Comparison of ENCODE assay signal across 1 cellular context in the genomic region with DNA sequence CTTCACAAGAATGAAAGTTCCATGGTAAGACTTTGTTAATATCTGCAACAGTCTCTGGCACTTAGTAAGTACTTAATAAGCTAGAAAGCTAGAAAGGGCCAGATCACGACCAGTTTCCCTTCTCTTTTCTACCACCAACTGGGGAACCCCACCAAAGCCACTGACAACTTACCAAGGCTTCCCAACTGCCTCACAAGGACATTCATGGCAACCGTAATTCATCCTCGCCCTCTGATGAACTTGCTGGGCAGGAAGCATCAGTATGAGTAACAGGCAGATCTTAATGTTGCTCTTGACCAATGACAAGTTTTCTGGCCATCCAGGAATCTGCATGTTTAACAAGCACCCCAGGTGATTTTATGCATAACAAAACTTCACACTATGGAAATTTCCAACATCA.
TF ChIP-seq lines count a peak whose summit lies in the region.

No MANE protein-coding gene starts in this region.

TF ChIP-seq in GM12878, 131 proteins besides CTCF, POLR2A, EP300 and RAD21 (continued from another document):
- TF ChIP-seq, protein P1, sequence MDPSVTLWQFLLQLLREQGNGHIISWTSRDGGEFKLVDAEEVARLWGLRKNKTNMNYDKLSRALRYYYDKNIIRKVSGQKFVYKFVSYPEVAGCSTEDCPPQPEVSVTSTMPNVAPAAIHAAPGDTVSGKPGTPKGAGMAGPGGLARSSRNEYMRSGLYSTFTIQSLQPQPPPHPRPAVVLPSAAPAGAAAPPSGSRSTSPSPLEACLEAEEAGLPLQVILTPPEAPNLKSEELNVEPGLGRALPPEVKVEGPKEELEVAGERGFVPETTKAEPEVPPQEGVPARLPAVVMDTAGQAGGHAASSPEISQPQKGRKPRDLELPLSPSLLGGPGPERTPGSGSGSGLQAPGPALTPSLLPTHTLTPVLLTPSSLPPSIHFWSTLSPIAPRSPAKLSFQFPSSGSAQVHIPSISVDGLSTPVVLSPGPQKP (IDR thresholded peaks at IDR 0.05; ENCODE audit: low read depth, low read length), result no peak
- TF ChIP-seq SRF (IDR thresholded peaks at IDR 0.05; ENCODE audit: low read depth in 2 of 2, low read length in 2 of 2), result peak in 1 of 2 experiments; percentile 54; a peak in 1 of 4 replicates
- TF ChIP-seq PML (IDR thresholded peaks at IDR 0.05; ENCODE audit: low read length), result no peak
- TF ChIP-seq PAX5 (IDR thresholded peaks at IDR 0.05; ENCODE audit: borderline replicate concordance, low read depth, low read length), result peak; percentile 34; the same call in 1 of the 2 replicates
- no peak for TF ChIP-seq CEBPB (IDR thresholded peaks at IDR 0.05; ENCODE audit: borderline replicate concordance in 1 of 2, low read depth in 2 of 2, low read length in 2 of 2)
- no peak for TF ChIP-seq BHLHE40 (IDR thresholded peaks at IDR 0.05; ENCODE audit: borderline replicate concordance in 1 of 2, low read depth in 2 of 2, low read length in 1 of 2)
- peak; percentile 58 for TF ChIP-seq RUNX3 (IDR thresholded peaks at IDR 0.05; ENCODE audit: low read length)
- TF ChIP-seq NRF1 (conservative IDR thresholded peaks at IDR 0.05; ENCODE audit: low read depth, low read length), result no peak
- no peak for TF ChIP-seq SIX5 (IDR thresholded peaks at IDR 0.05; ENCODE audit: low read depth, low read length, severe bottlenecking)
- TF ChIP-seq, protein P2, sequence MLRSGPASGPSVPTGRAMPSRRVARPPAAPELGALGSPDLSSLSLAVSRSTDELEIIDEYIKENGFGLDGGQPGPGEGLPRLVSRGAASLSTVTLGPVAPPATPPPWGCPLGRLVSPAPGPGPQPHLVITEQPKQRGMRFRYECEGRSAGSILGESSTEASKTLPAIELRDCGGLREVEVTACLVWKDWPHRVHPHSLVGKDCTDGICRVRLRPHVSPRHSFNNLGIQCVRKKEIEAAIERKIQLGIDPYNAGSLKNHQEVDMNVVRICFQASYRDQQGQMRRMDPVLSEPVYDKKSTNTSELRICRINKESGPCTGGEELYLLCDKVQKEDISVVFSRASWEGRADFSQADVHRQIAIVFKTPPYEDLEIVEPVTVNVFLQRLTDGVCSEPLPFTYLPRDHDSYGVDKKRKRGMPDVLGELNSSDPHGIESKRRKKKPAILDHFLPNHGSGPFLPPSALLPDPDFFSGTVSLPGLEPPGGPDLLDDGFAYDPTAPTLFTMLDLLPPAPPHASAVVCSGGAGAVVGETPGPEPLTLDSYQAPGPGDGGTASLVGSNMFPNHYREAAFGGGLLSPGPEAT (IDR thresholded peaks at IDR 0.05; ENCODE audit: low read depth), result peak; percentile 43; the same call in 1 of the 2 replicates
- TF ChIP-seq, protein P3, sequence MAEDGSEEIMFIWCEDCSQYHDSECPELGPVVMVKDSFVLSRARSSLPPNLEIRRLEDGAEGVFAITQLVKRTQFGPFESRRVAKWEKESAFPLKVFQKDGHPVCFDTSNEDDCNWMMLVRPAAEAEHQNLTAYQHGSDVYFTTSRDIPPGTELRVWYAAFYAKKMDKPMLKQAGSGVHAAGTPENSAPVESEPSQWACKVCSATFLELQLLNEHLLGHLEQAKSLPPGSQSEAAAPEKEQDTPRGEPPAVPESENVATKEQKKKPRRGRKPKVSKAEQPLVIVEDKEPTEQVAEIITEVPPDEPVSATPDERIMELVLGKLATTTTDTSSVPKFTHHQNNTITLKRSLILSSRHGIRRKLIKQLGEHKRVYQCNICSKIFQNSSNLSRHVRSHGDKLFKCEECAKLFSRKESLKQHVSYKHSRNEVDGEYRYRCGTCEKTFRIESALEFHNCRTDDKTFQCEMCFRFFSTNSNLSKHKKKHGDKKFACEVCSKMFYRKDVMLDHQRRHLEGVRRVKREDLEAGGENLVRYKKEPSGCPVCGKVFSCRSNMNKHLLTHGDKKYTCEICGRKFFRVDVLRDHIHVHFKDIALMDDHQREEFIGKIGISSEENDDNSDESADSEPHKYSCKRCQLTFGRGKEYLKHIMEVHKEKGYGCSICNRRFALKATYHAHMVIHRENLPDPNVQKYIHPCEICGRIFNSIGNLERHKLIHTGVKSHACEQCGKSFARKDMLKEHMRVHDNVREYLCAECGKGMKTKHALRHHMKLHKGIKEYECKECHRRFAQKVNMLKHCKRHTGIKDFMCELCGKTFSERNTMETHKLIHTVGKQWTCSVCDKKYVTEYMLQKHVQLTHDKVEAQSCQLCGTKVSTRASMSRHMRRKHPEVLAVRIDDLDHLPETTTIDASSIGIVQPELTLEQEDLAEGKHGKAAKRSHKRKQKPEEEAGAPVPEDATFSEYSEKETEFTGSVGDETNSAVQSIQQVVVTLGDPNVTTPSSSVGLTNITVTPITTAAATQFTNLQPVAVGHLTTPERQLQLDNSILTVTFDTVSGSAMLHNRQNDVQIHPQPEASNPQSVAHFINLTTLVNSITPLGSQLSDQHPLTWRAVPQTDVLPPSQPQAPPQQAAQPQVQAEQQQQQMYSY (CRISPR knock-in tag; IDR thresholded peaks at IDR 0.05), result no peak
- TF ChIP-seq, protein P4, sequence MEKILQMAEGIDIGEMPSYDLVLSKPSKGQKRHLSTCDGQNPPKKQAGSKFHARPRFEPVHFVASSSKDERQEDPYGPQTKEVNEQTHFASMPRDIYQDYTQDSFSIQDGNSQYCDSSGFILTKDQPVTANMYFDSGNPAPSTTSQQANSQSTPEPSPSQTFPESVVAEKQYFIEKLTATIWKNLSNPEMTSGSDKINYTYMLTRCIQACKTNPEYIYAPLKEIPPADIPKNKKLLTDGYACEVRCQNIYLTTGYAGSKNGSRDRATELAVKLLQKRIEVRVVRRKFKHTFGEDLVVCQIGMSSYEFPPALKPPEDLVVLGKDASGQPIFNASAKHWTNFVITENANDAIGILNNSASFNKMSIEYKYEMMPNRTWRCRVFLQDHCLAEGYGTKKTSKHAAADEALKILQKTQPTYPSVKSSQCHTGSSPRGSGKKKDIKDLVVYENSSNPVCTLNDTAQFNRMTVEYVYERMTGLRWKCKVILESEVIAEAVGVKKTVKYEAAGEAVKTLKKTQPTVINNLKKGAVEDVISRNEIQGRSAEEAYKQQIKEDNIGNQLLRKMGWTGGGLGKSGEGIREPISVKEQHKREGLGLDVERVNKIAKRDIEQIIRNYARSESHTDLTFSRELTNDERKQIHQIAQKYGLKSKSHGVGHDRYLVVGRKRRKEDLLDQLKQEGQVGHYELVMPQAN (conservative IDR thresholded peaks at IDR 0.05), result no peak
- TF ChIP-seq, protein P5, sequence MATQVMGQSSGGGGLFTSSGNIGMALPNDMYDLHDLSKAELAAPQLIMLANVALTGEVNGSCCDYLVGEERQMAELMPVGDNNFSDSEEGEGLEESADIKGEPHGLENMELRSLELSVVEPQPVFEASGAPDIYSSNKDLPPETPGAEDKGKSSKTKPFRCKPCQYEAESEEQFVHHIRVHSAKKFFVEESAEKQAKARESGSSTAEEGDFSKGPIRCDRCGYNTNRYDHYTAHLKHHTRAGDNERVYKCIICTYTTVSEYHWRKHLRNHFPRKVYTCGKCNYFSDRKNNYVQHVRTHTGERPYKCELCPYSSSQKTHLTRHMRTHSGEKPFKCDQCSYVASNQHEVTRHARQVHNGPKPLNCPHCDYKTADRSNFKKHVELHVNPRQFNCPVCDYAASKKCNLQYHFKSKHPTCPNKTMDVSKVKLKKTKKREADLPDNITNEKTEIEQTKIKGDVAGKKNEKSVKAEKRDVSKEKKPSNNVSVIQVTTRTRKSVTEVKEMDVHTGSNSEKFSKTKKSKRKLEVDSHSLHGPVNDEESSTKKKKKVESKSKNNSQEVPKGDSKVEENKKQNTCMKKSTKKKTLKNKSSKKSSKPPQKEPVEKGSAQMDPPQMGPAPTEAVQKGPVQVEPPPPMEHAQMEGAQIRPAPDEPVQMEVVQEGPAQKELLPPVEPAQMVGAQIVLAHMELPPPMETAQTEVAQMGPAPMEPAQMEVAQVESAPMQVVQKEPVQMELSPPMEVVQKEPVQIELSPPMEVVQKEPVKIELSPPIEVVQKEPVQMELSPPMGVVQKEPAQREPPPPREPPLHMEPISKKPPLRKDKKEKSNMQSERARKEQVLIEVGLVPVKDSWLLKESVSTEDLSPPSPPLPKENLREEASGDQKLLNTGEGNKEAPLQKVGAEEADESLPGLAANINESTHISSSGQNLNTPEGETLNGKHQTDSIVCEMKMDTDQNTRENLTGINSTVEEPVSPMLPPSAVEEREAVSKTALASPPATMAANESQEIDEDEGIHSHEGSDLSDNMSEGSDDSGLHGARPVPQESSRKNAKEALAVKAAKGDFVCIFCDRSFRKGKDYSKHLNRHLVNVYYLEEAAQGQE (IDR thresholded peaks at IDR 0.05; ENCODE audit: low read depth, low read length), result no peak
- TF ChIP-seq, protein P6, sequence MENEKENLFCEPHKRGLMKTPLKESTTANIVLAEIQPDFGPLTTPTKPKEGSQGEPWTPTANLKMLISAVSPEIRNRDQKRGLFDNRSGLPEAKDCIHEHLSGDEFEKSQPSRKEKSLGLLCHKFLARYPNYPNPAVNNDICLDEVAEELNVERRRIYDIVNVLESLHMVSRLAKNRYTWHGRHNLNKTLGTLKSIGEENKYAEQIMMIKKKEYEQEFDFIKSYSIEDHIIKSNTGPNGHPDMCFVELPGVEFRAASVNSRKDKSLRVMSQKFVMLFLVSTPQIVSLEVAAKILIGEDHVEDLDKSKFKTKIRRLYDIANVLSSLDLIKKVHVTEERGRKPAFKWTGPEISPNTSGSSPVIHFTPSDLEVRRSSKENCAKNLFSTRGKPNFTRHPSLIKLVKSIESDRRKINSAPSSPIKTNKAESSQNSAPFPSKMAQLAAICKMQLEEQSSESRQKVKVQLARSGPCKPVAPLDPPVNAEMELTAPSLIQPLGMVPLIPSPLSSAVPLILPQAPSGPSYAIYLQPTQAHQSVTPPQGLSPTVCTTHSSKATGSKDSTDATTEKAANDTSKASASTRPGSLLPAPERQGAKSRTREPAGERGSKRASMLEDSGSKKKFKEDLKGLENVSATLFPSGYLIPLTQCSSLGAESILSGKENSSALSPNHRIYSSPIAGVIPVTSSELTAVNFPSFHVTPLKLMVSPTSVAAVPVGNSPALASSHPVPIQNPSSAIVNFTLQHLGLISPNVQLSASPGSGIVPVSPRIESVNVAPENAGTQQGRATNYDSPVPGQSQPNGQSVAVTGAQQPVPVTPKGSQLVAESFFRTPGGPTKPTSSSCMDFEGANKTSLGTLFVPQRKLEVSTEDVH (IDR thresholded peaks at IDR 0.05; ENCODE audit: low read depth, partially characterized antibody), result no peak
- TF ChIP-seq BCL11A (IDR thresholded peaks at IDR 0.05; ENCODE audit: low read depth, low read length), result no peak
- TF ChIP-seq NR2C1 (IDR thresholded peaks at IDR 0.05), result no peak
- peak; percentile 45 to 50; a peak in 2 of 4 replicates for TF ChIP-seq IKZF2 (IDR thresholded peaks at IDR 0.05)
- no peak for TF ChIP-seq SUZ12 (IDR thresholded peaks at IDR 0.05; ENCODE audit: unreplicated experiment)
- TF ChIP-seq HDAC2 (IDR thresholded peaks at IDR 0.05), result no peak
- TF ChIP-seq POU2F2 (IDR thresholded peaks at IDR 0.05; ENCODE audit: borderline replicate concordance, low read depth, low read length), result 0 out of 3 replicates have a peak, but pooled peaks have one; percentile 29
- TF ChIP-seq KAT2A (conservative IDR thresholded peaks at IDR 0.05; ENCODE audit: control insufficient read depth, low read depth, low read length), result no peak
- 0 out of 2 replicates have a peak, but pooled peaks have one; percentile 29 for TF ChIP-seq IKZF1 (conservative IDR thresholded peaks at IDR 0.05)
- TF ChIP-seq, protein P7, sequence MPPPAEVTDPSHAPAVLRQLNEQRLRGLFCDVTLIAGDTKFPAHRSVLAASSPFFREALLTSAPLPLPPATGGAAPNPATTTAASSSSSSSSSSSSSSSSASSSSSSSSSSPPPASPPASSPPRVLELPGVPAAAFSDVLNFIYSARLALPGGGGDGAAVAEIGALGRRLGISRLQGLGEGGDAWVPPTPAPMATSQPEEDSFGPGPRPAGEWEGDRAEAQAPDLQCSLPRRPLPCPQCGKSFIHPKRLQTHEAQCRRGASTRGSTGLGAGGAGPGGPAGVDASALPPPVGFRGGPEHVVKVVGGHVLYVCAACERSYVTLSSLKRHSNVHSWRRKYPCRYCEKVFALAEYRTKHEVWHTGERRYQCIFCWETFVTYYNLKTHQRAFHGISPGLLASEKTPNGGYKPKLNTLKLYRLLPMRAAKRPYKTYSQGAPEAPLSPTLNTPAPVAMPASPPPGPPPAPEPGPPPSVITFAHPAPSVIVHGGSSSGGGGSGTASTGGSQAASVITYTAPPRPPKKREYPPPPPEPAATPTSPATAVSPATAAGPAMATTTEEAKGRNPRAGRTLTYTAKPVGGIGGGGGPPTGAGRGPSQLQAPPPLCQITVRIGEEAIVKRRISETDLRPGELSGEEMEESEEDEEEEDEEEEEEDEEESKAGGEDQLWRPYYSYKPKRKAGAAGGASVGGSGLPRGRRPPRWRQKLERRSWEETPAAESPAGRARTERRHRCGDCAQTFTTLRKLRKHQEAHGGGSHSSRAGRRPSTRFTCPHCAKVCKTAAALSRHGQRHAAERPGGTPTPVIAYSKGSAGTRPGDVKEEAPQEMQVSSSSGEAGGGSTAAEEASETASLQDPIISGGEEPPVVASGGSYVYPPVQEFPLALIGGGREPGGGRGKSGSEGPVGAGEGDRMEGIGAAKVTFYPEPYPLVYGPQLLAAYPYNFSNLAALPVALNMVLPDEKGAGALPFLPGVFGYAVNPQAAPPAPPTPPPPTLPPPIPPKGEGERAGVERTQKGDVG (CRISPR knock-in tag; IDR thresholded peaks at IDR 0.05), result no peak
- TF ChIP-seq EED (IDR thresholded peaks at IDR 0.05; ENCODE audit: low read depth), result peak; percentile 50; the same call in 1 of the 2 replicates
- no peak for TF ChIP-seq BMI1 (IDR thresholded peaks at IDR 0.05; ENCODE audit: borderline replicate concordance)
- TF ChIP-seq CHD4 (IDR thresholded peaks at IDR 0.05), result no peak
- peak; percentile 53; the same call in 1 of the 2 replicates for TF ChIP-seq SPI1 (IDR thresholded peaks at IDR 0.05; ENCODE audit: borderline replicate concordance, insufficient read depth, low read depth, low read length)
- no peak for TF ChIP-seq CHD1 (IDR thresholded peaks at IDR 0.05; ENCODE audit: low read depth, low read length)
- TF ChIP-seq RCOR1 (conservative IDR thresholded peaks at IDR 0.05; ENCODE audit: low read depth, low read length), result no peak
- no peak for TF ChIP-seq POLR2AphosphoS2 (IDR thresholded peaks at IDR 0.05; ENCODE audit: low read depth, low read length)
- peak; percentile 39; the same call in 1 of the 2 replicates for TF ChIP-seq MTA2 (IDR thresholded peaks at IDR 0.05; ENCODE audit: low read depth)
- no peak for TF ChIP-seq STAT1 (conservative IDR thresholded peaks at IDR 0.05)
- TF ChIP-seq, protein P8, sequence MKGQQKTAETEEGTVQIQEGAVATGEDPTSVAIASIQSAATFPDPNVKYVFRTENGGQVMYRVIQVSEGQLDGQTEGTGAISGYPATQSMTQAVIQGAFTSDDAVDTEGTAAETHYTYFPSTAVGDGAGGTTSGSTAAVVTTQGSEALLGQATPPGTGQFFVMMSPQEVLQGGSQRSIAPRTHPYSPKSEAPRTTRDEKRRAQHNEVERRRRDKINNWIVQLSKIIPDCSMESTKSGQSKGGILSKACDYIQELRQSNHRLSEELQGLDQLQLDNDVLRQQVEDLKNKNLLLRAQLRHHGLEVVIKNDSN (IDR thresholded peaks at IDR 0.05; ENCODE audit: borderline replicate concordance, extremely low read length, insufficient read depth, low read depth, low read length), result no peak
